ENCODE assay signal across 1 cellular context in the genomic region with DNA sequence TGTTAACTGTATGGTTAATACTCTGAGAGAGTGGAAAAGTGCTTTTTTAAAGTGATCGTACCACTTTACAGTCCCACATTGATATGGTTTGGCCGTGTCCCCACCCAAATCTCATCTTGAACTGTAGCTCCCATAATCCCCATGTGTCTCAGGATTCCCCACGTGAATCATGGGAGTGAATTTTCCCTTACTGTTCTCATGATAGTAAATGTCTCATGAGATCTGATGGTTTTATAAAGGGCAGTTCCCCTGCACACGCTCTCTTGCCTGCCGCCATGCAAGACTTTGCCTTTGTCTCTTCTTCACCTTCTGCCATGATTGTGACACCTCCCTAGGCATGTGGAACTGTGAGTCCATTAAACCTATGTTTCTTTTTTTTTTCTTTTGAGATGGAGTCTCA.
TF ChIP-seq lines count a peak whose summit lies in the region.

No MANE protein-coding gene starts in this region.

TF ChIP-seq in K562, 482 proteins besides CTCF, POLR2A, EP300 and RAD21 (continued from another document):
- TF ChIP-seq KLF6 (CRISPR knock-in tag; IDR thresholded peaks at IDR 0.05; ENCODE audit: borderline replicate concordance) (no peak), TFAM (CRISPR knock-in tag; conservative IDR thresholded peaks at IDR 0.05) (no peak)
TF ChIP-seq in K562: peak in this region for 4.
